In the genomic region with DNA sequence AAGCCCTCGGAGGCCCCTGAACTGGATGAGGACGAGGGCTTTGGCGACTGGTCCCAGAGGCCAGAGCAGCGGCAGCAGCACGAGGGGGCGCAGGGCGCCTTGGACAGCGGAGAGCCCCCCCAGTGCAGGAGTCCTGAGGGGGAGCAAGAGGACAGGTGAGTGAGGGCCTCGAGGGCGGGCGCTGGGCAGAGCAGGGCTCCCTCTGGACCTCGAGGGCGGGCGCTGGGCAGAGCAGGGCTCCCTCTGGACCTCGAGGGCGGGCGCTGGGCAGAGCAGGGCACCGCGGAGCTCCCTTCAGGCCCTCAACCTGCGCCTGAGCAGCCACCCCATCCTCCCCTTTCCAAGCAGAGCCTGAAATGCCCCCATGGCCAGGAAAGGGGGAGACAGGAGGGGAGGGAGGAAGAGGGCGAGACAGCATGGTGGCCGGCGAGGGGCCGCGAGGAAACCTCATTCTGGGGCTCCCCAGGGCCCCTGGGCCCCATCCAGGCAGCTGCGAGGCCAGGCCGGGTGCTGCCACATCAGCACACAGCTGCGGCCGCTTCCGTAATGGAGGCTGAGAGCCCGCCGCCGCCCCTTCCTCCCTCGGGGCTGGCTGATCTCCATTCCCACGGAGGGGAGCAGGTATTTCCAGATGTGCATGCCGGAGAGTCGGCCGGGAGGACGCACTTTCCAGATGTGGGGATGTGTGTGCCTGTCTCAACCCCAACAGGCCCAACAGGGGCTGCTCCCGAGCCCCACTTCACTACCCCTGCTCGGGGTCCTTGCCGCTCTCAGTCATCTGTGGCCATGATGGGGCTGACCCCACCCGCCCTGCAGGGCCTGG, we compare ENCODE assay signal across 11 cellular contexts. TPM values are rescaled to one million over a fixed set of nuclear protein-coding genes. Genes with fewer than 3 reads are reported as not detected.
DNase-seq lines count a peak whose midpoint lies in the region; ATAC-seq, FAIRE-seq and TF ChIP-seq lines count a peak whose summit lies in the region.
"Had no signal": no experiment of that assay in that cellular context is flagged by ENCODE, and none has a peak within 500 bp of the region (broad histone marks: within the 10 kb centered on the region; RNA-seq: fewer than 3 reads in every experiment).

No MANE protein-coding gene starts in this region.

- H3K27ac Mint-ChIP-seq in stimulated activated naive B cell treated with anti-CD40 and anti-IgM and Interleukin-4, amounts not matched to agents 10 μg/mL and 1 μg/mL and 100 μg/mL, for 72 hours, result peak overlapping the region; percentile 48

- no peaks in the 10 kb centered on the region for H3K9me3 ChIP-seq in Peyer's patch
- H3K9me3 ChIP-seq in right cardiac atrium (ENCODE audit: control insufficient read depth, low read length), result no peaks in the 10 kb centered on the region

- 55% methylated on average over 43 of the region's 43 CpGs for WGBS in right cardiac atrium

- peaks cover 12 to 19% of the 10 kb centered on the region in 2 donors for H3K36me3 Mint-ChIP-seq in stimulated activated naive B cell treated with anti-CD40 and anti-IgM and Interleukin-4, amounts not matched to agents 10 μg/mL and 1 μg/mL and 100 μg/mL, for 72 hours

- H3K9me3 Mint-ChIP-seq in stimulated activated naive B cell treated with anti-CD40 and anti-IgM and Interleukin-4, amounts not matched to agents 10 μg/mL and 1 μg/mL and 100 μg/mL, for 72 hours, result no peaks in the 10 kb centered on the region
- H3K9me3 Mint-ChIP-seq: neural crest cell had no signal

- FAIRE-seq in GM19239 (lab: Jason Lieb, UNC), result no peak

- no peak overlapping the region for H3K4me3 Mint-ChIP-seq in stimulated activated naive B cell treated with anti-CD40 and anti-IgM and Interleukin-4, amounts not matched to agents 10 μg/mL and 1 μg/mL and 100 μg/mL, for 72 hours
- H3K4me3 Mint-ChIP-seq: neural crest cell had no signal

- intact Hi-C loops in right cardiac atrium (cut with DNase I), result loop anchor here in 3 of 4 donors (5.0 kb wide), 3 partner anchors 36 to 271 kb away; partner anchors contain the start of gene TNNT3 (in 2 of the 3)

- H3K27me3 Mint-ChIP-seq in stimulated activated naive B cell treated with anti-CD40 and anti-IgM and Interleukin-4, amounts not matched to agents 10 μg/mL and 1 μg/mL and 100 μg/mL, for 72 hours, result no peaks in the 10 kb centered on the region

- no peak for TF ChIP-seq POLR2A in Peyer's patch (IDR thresholded peaks at IDR 0.05)

- H3K27ac ChIP-seq in Peyer's patch (peak overlapping the region; percentile 49 to 70 (median 62)), right cardiac atrium (ENCODE audit: low read length) (peak overlapping the region; percentile 79)

- H3K36me3 ChIP-seq in Peyer's patch, result no peaks in the 10 kb centered on the region

- DNase-seq in GM20000 (ENCODE audit: low spot score) (peak; percentile 59), Peyer's patch (peak in 2 of 3 donors; percentile 63 to 64), right cardiac atrium (peak; percentile 49 to 80 (median 73)), SHP77 (lab: John Stamatoyannopoulos, UW) (no peak), anterior cingulate cortex (lab: John Stamatoyannopoulos, UW) (no peak), KG1 (lab: John Stamatoyannopoulos, UW) (no peak), GM19239 (ENCODE audit: insufficient read length, low spot score) (no peak)
- no peak for DNase-seq in stimulated activated naive B cell treated with anti-CD40 and anti-IgM and Interleukin-4, amounts not matched to agents 10 μg/mL and 1 μg/mL and 100 μg/mL, for 72 hours

- H3K4me3 ChIP-seq in Peyer's patch (peak overlapping the region in 1 of 4 donors; percentile 18), right cardiac atrium (ENCODE audit: low read length) (no peak overlapping the region)

- peaks cover 0 to 31% (median 19%) of the 10 kb centered on the region in 4 donors for H3K4me1 ChIP-seq in Peyer's patch
- H3K4me1 ChIP-seq in right cardiac atrium (ENCODE audit: control insufficient read depth, insufficient read depth, low read length), result peaks cover 7% of the 10 kb centered on the region

- H3K27me3 ChIP-seq in Peyer's patch (no peaks in the 10 kb centered on the region), right cardiac atrium (ENCODE audit: control insufficient read depth, insufficient read depth) (no peaks in the 10 kb centered on the region)

- ATAC-seq in right cardiac atrium, result peak; percentile 1 to 17
- peak; percentile 46 to 47 for ATAC-seq in stimulated activated naive B cell treated with anti-CD40 and anti-IgM and Interleukin-4, amounts not matched to agents 10 μg/mL and 1 μg/mL and 100 μg/mL, for 72 hours (replicated peaks)

- peaks cover 27 to 54% of the 10 kb centered on the region in 2 donors for H3K4me1 Mint-ChIP-seq in stimulated activated naive B cell treated with anti-CD40 and anti-IgM and Interleukin-4, amounts not matched to agents 10 μg/mL and 1 μg/mL and 100 μg/mL, for 72 hours
- H3K4me1 Mint-ChIP-seq: neural crest cell had no signal

- TF ChIP-seq CTCF in GM20000 (IDR thresholded peaks at IDR 0.05; ENCODE audit: extremely low read depth, missing control alignments), result no peak
- TF ChIP-seq CTCF in Peyer's patch (IDR thresholded peaks at IDR 0.05), result no peak

RNA-seq across cellular contexts. Expression of gene PRR33, which starts 10.0 kb away (rescaled TPM):
- total RNA-seq in Peyer's patch (not detected), right cardiac atrium (under 1 TPM; 0.11 to 0.82 (median 0.24) TPM)
- polyA plus RNA-seq in right cardiac atrium, result 0.81 TPM
- total RNA-seq: M059J; neural crest cell; T-helper 1 cell treated with Interleukin-12 subunit alpha and Interleukin-12 subunit beta and Interleukin-4 antibody, amounts not matched to agents 30 ng/mL and 1 ng/mL, for 36 hours had no signal

RNA-seq across cellular contexts. Expression of gene LSP1, which starts 28.8 kb away (rescaled TPM):
- 100 to 1,000 TPM in 1 of 4 donors, 10 to 100 TPM in 3; 10.6 to 175 (median 15.4) TPM for total RNA-seq in Peyer's patch
- 10 to 100 TPM in 3 of 4 donors, 1 to 10 TPM in 1; 7.6 to 18.3 (median 14.8) TPM for total RNA-seq in right cardiac atrium
- 11.7 TPM for polyA plus RNA-seq in right cardiac atrium
- total RNA-seq: neural crest cell had no signal

RNA-seq across cellular contexts. Expression of gene TNNT3, which starts 37.9 kb away (rescaled TPM):
- total RNA-seq in Peyer's patch (10 to 100 TPM in 1 of 4 donors, not detected in 3; 14.0 TPM), right cardiac atrium (10 to 100 TPM in 3 of 4 donors, 1 to 10 TPM in 1; 9.0 to 58.7 (median 34.1) TPM)
- 63.1 TPM for polyA plus RNA-seq in right cardiac atrium
- total RNA-seq: M059J, neural crest cell had no signal

RNA-seq across cellular contexts. Expression of gene TNNI2, which starts 42.9 kb away (rescaled TPM):
- total RNA-seq in Peyer's patch (10 to 100 TPM in 1 of 4 donors, 1 to 10 TPM in 2, not detected in 1; 4.7 to 23.9 (median 9.3) TPM), right cardiac atrium (not detected)
- polyA plus RNA-seq in right cardiac atrium, result not detected
- total RNA-seq: M059J; neural crest cell; T-helper 1 cell treated with Interleukin-12 subunit alpha and Interleukin-12 subunit beta and Interleukin-4 antibody, amounts not matched to agents 30 ng/mL and 1 ng/mL, for 36 hours had no signal

RNA-seq across cellular contexts. Expression of gene SYT8, which starts 46.9 kb away (rescaled TPM):
- total RNA-seq in Peyer's patch (10 to 100 TPM in 3 of 4 donors, not detected in 1; 21.3 to 57.6 (median 44.6) TPM), right cardiac atrium (not detected)
- polyA plus RNA-seq in right cardiac atrium, result not detected
- total RNA-seq: M059J; neural crest cell; T-helper 1 cell treated with Interleukin-12 subunit alpha and Interleukin-12 subunit beta and Interleukin-4 antibody, amounts not matched to agents 30 ng/mL and 1 ng/mL, for 36 hours had no signal

Comparison
In these comparisons a context has a peak if more than half of its experiments do, and no peak if none do; other contexts are left out.
1. DNase-seq: peak in GM20000 (single experiment), Peyer's patch (2 of 3) and right cardiac atrium (3 of 3); none in stimulated activated naive B cell treated with anti-CD40 and anti-IgM and Interleukin-4, amounts not matched to agents 10 μg/mL and 1 μg/mL and 100 μg/mL, for 72 hours (single experiment), SHP77 (0 of 2), anterior cingulate cortex (0 of 58), KG1 (single experiment) and GM19239 (single experiment).